2 cellular contexts compared by ENCODE assay signal in the genomic region with DNA sequence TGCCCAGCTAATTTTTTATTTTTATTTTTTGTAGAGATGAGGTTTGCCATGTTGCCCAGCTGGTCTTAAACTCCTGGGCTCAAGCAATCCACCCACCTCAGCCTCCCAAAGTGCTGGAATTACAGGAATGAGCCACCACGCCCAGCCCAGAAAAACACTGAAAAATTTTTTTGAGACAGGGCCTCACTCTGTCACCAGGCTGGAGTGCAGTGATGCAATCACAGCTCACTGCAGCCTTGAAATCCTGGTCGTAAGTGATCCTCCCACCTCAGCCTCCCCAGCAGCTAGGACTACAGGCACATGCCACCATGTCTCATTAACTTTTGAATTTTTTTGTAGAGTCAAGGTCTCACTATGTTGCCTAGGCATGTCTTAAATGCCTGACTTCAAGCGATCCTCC. TPM values are rescaled to one million over a fixed set of nuclear protein-coding genes. Genes with fewer than 3 reads are reported as not detected.
"Had no signal": no experiment of that assay in that cellular context is flagged by ENCODE, and none has a peak within 500 bp of the region (broad histone marks: within the 10 kb centered on the region; RNA-seq: fewer than 3 reads in every experiment).

No MANE protein-coding gene starts in this region.

RNA-seq across cellular contexts. Expression of a gene that starts 35.1 kb away (rescaled TPM):
- total RNA-seq: activated CD8-positive, alpha-beta memory T cell treated with anti-CD3 and anti-CD28 coated beads for 36 hours; activated naive CD8-positive, alpha-beta T cell treated with anti-CD3 and anti-CD28 coated beads for 36 hours had no signal
